In the genomic region with DNA sequence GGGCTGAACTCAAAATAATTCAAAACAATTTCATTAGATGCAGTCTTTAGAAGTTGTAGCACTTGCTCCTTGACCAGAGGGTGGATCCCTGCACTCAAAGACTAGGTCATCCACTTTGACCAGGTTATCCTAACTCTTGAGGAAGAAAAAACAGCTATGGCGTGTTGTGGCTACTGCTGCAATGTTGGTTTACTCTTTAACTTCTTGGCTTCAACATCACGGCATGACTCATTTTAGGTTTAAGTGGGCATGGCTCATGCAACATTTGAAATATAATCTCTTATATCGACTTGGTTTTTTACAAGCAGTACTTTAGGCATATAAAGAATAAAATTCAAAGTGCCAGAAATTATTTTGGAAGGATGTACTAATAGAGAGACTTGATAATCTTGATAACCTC, we compare ENCODE assay signal across 1 cellular context.
A peak's percentile ranks its signal among the peaks of the same experiment; 100 is the strongest.
TF ChIP-seq lines count a peak whose summit lies in the region.

No MANE protein-coding gene starts in this region.

TF ChIP-seq in HEK293, 187 proteins besides CTCF, POLR2A, EP300 and RAD21 (continued from another document and continues in another):
- TF ChIP-seq, protein P1, sequence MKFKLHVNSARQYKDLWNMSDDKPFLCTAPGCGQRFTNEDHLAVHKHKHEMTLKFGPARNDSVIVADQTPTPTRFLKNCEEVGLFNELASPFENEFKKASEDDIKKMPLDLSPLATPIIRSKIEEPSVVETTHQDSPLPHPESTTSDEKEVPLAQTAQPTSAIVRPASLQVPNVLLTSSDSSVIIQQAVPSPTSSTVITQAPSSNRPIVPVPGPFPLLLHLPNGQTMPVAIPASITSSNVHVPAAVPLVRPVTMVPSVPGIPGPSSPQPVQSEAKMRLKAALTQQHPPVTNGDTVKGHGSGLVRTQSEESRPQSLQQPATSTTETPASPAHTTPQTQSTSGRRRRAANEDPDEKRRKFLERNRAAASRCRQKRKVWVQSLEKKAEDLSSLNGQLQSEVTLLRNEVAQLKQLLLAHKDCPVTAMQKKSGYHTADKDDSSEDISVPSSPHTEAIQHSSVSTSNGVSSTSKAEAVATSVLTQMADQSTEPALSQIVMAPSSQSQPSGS (tag by site-specific recombination; IDR thresholded peaks at IDR 0.05; ENCODE audit: low read depth): no peak
- TF ChIP-seq ZNF2 (tag by site-specific recombination; IDR thresholded peaks at IDR 0.05) (no peak), ZNF585B (tag by site-specific recombination; IDR thresholded peaks at IDR 0.05) (no peak), ZNF48 (tag by site-specific recombination; IDR thresholded peaks at IDR 0.05) (no peak), SP2 (tag by site-specific recombination; IDR thresholded peaks at IDR 0.05) (no peak), ZNF121 (tag by site-specific recombination; IDR thresholded peaks at IDR 0.05) (no peak), ZNF133 (tag by site-specific recombination; IDR thresholded peaks at IDR 0.05) (no peak), ZNF785 (tag by site-specific recombination; IDR thresholded peaks at IDR 0.05) (no peak), SP7 (tag by site-specific recombination; IDR thresholded peaks at IDR 0.05) (peak; percentile 86), BCL11A (tag by site-specific recombination; IDR thresholded peaks at IDR 0.05; ENCODE audit: low read depth) (peak; percentile 90; the same call in 1 of the 2 replicates), ZNF24 (tag by site-specific recombination; IDR thresholded peaks at IDR 0.05) (no peak; the same call in 1 of the 2 replicates), ZNF670 (tag by site-specific recombination; IDR thresholded peaks at IDR 0.05; ENCODE audit: low read depth) (no peak), ZNF239 (tag by site-specific recombination; IDR thresholded peaks at IDR 0.05) (no peak), ZNF23 (tag by site-specific recombination; IDR thresholded peaks at IDR 0.05; ENCODE audit: borderline replicate concordance) (no peak), KLF8 (tag by site-specific recombination; IDR thresholded peaks at IDR 0.05) (peak; percentile 62; the same call in 1 of the 2 replicates), ZNF501 (tag by site-specific recombination; IDR thresholded peaks at IDR 0.05) (peak; percentile 50), ZNF211 (tag by site-specific recombination; IDR thresholded peaks at IDR 0.05; ENCODE audit: low read depth) (no peak), ZNF266 (tag by site-specific recombination; IDR thresholded peaks at IDR 0.05; ENCODE audit: low read depth) (no peak), ZNF623 (tag by site-specific recombination; IDR thresholded peaks at IDR 0.05) (no peak), ZNF837 (tag by site-specific recombination; IDR thresholded peaks at IDR 0.05) (no peak), ZBTB1 (tag by site-specific recombination; IDR thresholded peaks at IDR 0.05) (no peak), OSR2 (tag by site-specific recombination; IDR thresholded peaks at IDR 0.05) (peak; percentile 96), ZSCAN23 (tag by site-specific recombination; IDR thresholded peaks at IDR 0.05) (0 out of 2 replicates have a peak, but pooled peaks have one; percentile 63), ZNF660 (tag by site-specific recombination; IDR thresholded peaks at IDR 0.05) (peak; percentile 73; the same call in 1 of the 2 replicates)
- TF ChIP-seq, protein P2, sequence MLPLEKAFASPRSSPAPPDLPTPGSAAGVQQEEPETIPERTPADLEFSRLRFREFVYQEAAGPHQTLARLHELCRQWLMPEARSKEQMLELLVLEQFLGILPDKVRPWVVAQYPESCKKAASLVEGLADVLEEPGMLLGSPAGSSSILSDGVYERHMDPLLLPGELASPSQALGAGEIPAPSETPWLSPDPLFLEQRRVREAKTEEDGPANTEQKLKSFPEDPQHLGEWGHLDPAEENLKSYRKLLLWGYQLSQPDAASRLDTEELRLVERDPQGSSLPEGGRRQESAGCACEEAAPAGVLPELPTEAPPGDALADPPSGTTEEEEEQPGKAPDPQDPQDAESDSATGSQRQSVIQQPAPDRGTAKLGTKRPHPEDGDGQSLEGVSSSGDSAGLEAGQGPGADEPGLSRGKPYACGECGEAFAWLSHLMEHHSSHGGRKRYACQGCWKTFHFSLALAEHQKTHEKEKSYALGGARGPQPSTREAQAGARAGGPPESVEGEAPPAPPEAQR (tag by site-specific recombination; IDR thresholded peaks at IDR 0.05): no peak
- TF ChIP-seq, protein P3, sequence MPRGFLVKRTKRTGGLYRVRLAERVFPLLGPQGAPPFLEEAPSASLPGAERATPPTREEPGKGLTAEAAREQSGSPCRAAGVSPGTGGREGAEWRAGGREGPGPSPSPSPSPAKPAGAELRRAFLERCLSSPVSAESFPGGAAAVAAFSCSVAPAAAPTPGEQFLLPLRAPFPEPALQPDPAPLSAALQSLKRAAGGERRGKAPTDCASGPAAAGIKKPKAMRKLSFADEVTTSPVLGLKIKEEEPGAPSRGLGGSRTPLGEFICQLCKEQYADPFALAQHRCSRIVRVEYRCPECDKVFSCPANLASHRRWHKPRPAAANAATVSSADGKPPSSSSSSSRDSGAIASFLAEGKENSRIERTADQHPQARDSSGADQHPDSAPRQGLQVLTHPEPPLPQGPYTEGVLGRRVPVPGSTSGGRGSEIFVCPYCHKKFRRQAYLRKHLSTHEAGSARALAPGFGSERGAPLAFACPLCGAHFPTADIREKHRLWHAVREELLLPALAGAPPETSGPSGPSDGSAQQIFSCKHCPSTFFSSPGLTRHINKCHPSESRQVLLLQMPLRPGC (tag by site-specific recombination; IDR thresholded peaks at IDR 0.05): peak; percentile 85
- TF ChIP-seq, protein P4, sequence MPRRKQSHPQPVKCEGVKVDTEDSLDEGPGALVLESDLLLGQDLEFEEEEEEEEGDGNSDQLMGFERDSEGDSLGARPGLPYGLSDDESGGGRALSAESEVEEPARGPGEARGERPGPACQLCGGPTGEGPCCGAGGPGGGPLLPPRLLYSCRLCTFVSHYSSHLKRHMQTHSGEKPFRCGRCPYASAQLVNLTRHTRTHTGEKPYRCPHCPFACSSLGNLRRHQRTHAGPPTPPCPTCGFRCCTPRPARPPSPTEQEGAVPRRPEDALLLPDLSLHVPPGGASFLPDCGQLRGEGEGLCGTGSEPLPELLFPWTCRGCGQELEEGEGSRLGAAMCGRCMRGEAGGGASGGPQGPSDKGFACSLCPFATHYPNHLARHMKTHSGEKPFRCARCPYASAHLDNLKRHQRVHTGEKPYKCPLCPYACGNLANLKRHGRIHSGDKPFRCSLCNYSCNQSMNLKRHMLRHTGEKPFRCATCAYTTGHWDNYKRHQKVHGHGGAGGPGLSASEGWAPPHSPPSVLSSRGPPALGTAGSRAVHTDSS (tag by site-specific recombination; IDR thresholded peaks at IDR 0.05): no peak
- TF ChIP-seq, protein P5, sequence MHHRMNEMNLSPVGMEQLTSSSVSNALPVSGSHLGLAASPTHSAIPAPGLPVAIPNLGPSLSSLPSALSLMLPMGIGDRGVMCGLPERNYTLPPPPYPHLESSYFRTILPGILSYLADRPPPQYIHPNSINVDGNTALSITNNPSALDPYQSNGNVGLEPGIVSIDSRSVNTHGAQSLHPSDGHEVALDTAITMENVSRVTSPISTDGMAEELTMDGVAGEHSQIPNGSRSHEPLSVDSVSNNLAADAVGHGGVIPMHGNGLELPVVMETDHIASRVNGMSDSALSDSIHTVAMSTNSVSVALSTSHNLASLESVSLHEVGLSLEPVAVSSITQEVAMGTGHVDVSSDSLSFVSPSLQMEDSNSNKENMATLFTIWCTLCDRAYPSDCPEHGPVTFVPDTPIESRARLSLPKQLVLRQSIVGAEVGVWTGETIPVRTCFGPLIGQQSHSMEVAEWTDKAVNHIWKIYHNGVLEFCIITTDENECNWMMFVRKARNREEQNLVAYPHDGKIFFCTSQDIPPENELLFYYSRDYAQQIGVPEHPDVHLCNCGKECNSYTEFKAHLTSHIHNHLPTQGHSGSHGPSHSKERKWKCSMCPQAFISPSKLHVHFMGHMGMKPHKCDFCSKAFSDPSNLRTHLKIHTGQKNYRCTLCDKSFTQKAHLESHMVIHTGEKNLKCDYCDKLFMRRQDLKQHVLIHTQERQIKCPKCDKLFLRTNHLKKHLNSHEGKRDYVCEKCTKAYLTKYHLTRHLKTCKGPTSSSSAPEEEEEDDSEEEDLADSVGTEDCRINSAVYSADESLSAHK (tag by site-specific recombination; IDR thresholded peaks at IDR 0.05): peak; percentile 74
- TF ChIP-seq, protein P6, sequence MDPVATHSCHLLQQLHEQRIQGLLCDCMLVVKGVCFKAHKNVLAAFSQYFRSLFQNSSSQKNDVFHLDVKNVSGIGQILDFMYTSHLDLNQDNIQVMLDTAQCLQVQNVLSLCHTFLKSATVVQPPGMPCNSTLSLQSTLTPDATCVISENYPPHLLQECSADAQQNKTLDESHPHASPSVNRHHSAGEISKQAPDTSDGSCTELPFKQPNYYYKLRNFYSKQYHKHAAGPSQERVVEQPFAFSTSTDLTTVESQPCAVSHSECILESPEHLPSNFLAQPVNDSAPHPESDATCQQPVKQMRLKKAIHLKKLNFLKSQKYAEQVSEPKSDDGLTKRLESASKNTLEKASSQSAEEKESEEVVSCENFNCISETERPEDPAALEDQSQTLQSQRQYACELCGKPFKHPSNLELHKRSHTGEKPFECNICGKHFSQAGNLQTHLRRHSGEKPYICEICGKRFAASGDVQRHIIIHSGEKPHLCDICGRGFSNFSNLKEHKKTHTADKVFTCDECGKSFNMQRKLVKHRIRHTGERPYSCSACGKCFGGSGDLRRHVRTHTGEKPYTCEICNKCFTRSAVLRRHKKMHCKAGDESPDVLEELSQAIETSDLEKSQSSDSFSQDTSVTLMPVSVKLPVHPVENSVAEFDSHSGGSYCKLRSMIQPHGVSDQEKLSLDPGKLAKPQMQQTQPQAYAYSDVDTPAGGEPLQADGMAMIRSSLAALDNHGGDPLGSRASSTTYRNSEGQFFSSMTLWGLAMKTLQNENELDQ (tag by site-specific recombination; IDR thresholded peaks at IDR 0.05; ENCODE audit: low read depth): no peak
- TF ChIP-seq, protein P7, sequence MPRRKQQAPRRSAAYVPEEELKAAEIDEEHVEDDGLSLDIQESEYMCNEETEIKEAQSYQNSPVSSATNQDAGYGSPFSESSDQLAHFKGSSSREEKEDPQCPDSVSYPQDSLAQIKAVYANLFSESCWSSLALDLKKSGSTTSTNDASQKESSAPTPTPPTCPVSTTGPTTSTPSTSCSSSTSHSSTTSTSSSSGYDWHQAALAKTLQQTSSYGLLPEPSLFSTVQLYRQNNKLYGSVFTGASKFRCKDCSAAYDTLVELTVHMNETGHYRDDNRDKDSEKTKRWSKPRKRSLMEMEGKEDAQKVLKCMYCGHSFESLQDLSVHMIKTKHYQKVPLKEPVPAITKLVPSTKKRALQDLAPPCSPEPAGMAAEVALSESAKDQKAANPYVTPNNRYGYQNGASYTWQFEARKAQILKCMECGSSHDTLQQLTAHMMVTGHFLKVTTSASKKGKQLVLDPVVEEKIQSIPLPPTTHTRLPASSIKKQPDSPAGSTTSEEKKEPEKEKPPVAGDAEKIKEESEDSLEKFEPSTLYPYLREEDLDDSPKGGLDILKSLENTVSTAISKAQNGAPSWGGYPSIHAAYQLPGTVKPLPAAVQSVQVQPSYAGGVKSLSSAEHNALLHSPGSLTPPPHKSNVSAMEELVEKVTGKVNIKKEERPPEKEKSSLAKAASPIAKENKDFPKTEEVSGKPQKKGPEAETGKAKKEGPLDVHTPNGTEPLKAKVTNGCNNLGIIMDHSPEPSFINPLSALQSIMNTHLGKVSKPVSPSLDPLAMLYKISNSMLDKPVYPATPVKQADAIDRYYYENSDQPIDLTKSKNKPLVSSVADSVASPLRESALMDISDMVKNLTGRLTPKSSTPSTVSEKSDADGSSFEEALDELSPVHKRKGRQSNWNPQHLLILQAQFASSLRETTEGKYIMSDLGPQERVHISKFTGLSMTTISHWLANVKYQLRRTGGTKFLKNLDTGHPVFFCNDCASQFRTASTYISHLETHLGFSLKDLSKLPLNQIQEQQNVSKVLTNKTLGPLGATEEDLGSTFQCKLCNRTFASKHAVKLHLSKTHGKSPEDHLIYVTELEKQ (tag by site-specific recombination; IDR thresholded peaks at IDR 0.05; ENCODE audit: borderline replicate concordance): peak; percentile 92
- TF ChIP-seq, protein P8, sequence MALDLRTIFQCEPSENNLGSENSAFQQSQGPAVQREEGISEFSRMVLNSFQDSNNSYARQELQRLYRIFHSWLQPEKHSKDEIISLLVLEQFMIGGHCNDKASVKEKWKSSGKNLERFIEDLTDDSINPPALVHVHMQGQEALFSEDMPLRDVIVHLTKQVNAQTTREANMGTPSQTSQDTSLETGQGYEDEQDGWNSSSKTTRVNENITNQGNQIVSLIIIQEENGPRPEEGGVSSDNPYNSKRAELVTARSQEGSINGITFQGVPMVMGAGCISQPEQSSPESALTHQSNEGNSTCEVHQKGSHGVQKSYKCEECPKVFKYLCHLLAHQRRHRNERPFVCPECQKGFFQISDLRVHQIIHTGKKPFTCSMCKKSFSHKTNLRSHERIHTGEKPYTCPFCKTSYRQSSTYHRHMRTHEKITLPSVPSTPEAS (tag by site-specific recombination; IDR thresholded peaks at IDR 0.05): no peak
- TF ChIP-seq, protein P9, sequence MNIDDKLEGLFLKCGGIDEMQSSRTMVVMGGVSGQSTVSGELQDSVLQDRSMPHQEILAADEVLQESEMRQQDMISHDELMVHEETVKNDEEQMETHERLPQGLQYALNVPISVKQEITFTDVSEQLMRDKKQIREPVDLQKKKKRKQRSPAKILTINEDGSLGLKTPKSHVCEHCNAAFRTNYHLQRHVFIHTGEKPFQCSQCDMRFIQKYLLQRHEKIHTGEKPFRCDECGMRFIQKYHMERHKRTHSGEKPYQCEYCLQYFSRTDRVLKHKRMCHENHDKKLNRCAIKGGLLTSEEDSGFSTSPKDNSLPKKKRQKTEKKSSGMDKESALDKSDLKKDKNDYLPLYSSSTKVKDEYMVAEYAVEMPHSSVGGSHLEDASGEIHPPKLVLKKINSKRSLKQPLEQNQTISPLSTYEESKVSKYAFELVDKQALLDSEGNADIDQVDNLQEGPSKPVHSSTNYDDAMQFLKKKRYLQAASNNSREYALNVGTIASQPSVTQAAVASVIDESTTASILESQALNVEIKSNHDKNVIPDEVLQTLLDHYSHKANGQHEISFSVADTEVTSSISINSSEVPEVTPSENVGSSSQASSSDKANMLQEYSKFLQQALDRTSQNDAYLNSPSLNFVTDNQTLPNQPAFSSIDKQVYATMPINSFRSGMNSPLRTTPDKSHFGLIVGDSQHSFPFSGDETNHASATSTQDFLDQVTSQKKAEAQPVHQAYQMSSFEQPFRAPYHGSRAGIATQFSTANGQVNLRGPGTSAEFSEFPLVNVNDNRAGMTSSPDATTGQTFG (tag by site-specific recombination; IDR thresholded peaks at IDR 0.05; ENCODE audit: borderline replicate concordance): no peak
- TF ChIP-seq, protein P10, sequence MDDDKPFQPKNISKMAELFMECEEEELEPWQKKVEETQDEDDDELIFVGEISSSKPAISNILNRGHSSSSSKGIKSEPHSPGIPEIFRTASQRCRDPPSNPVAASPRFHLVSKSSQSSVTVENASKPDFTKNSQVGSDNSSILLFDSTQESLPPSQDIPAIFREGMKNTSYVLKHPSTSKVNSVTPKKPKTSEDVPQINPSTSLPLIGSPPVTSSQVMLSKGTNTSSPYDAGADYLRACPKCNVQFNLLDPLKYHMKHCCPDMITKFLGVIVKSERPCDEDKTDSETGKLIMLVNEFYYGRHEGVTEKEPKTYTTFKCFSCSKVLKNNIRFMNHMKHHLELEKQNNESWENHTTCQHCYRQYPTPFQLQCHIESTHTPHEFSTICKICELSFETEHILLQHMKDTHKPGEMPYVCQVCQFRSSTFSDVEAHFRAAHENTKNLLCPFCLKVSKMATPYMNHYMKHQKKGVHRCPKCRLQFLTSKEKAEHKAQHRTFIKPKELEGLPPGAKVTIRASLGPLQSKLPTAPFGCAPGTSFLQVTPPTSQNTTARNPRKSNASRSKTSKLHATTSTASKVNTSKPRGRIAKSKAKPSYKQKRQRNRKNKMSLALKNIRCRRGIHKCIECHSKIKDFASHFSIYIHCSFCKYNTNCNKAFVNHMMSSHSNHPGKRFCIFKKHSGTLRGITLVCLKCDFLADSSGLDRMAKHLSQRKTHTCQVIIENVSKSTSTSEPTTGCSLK (tag by site-specific recombination; IDR thresholded peaks at IDR 0.05): no peak
